ENCODE assay signal across 23 cellular contexts in the genomic region with DNA sequence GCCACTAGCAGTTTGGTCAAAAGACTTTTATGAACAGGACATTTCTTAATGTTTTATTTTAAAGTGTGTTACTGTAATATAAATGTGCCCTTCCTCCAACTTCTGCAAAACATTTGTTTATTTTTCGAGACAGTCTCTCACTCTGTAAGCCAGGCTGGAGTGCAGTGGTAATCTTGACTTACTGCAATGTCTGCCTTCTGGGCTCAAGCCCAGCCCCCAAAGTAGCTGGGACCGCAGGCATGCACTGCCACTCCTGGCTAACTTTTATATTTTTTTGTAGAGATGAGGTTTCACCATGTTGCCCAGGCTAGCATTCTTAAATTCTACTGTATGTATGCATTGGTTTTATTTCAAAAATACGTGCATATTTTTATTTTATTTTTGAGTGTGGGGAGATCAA.
"Had no signal": no experiment of that assay in that cellular context is flagged by ENCODE, and none has a peak within 500 bp of the region (broad histone marks: within the 10 kb centered on the region; RNA-seq: fewer than 3 reads in every experiment).

No MANE protein-coding gene starts in this region.

- H3K27ac Mint-ChIP-seq: effector memory CD8-positive, alpha-beta T cell; naive thymus-derived CD8-positive, alpha-beta T cell; nephron progenitor cell; progenitor cell of endocrine pancreas; stimulated activated naive CD8-positive, alpha-beta T cell treated with anti-CD3 and anti-CD28 coated beads, Interleukin-15, amount 100 ng/mL, for 72 hours had no signal

- H3K79me2 ChIP-seq: parathyroid adenoma had no signal

- H3K4me1 ChIP-seq: gastrocnemius medialis, left lung, parathyroid adenoma, suprapubic skin, transverse colon, upper lobe of right lung, uterus had no signal

- ATAC-seq: effector memory CD8-positive, alpha-beta T cell; gastrocnemius medialis; left cardiac atrium; left lung; naive thymus-derived CD8-positive, alpha-beta T cell; sciatic nerve; stimulated activated naive CD8-positive, alpha-beta T cell treated with anti-CD3 and anti-CD28 coated beads, Interleukin-15, amount 100 ng/mL, for 72 hours; upper lobe of right lung had no signal

- DNase-seq: cortex of kidney; effector memory CD8-positive, alpha-beta T cell; gastrocnemius medialis; head of caudate nucleus; left cardiac atrium; left lung; naive thymus-derived CD8-positive, alpha-beta T cell; nephron progenitor cell; stimulated activated CD4-positive, alpha-beta T cell treated with anti-CD3 and anti-CD28 coated beads, Interleukin-12 subunit alpha, Interleukin-12 subunit beta, amount 100 ng/mL, for 4 hours; stimulated activated CD4-positive, alpha-beta T cell treated with anti-CD3 and anti-CD28 coated beads, Interleukin-1b, Interleukin-23, amount 100 ng/mL, for 48 hours; stimulated activated CD4-positive, alpha-beta T cell treated with anti-CD3 and anti-CD28 coated beads, Interleukin-4, amount 100 ng/mL, for 1 hour; stimulated activated CD8-positive, alpha-beta memory T cell treated with anti-CD3 and anti-CD28 coated beads, Interleukin-4, amount 100 ng/mL, for 48 hours; stimulated activated naive CD4-positive, alpha-beta T cell; stimulated activated naive CD8-positive, alpha-beta T cell treated with anti-CD3 and anti-CD28 coated beads, Interleukin-15, amount 100 ng/mL, for 72 hours; transverse colon; upper lobe of right lung; uterus had no signal

- H3K27me3 Mint-ChIP-seq: effector memory CD8-positive, alpha-beta T cell; naive thymus-derived CD8-positive, alpha-beta T cell; progenitor cell of endocrine pancreas; stimulated activated naive CD8-positive, alpha-beta T cell treated with anti-CD3 and anti-CD28 coated beads, Interleukin-15, amount 100 ng/mL, for 72 hours had no signal

- H3K36me3 ChIP-seq: gastrocnemius medialis, left lung, neutrophil, suprapubic skin, transverse colon, upper lobe of right lung, uterus had no signal

- H3K9ac ChIP-seq: parathyroid adenoma had no signal

- H3K4me3 ChIP-seq: gastrocnemius medialis, left lung, smooth muscle cell, suprapubic skin, transverse colon, upper lobe of right lung, uterus had no signal

- H3K27me3 ChIP-seq: gastrocnemius medialis, left lung, neutrophil, suprapubic skin, transverse colon, upper lobe of right lung, uterus had no signal

- H2AFZ ChIP-seq: parathyroid adenoma had no signal

- H3K27ac ChIP-seq: gastrocnemius medialis, left lung, neutrophil, parathyroid adenoma, suprapubic skin, transverse colon, upper lobe of right lung, uterus had no signal

- H3K36me3 Mint-ChIP-seq: naive thymus-derived CD8-positive, alpha-beta T cell had no signal

- H3K9me3 ChIP-seq: gastrocnemius medialis, left lung, neutrophil, suprapubic skin, transverse colon, upper lobe of right lung, uterus had no signal

- H3K4me1 Mint-ChIP-seq: naive thymus-derived CD8-positive, alpha-beta T cell; nephron progenitor cell; stimulated activated naive CD8-positive, alpha-beta T cell treated with anti-CD3 and anti-CD28 coated beads, Interleukin-15, amount 100 ng/mL, for 72 hours had no signal

- H3K4me2 ChIP-seq: smooth muscle cell had no signal

- H3K4me3 Mint-ChIP-seq: effector memory CD8-positive, alpha-beta T cell; naive thymus-derived CD8-positive, alpha-beta T cell; nephron progenitor cell; stimulated activated naive CD8-positive, alpha-beta T cell treated with anti-CD3 and anti-CD28 coated beads, Interleukin-15, amount 100 ng/mL, for 72 hours had no signal

- H3K9me3 Mint-ChIP-seq: nephron progenitor cell; stimulated activated naive CD8-positive, alpha-beta T cell treated with anti-CD3 and anti-CD28 coated beads, Interleukin-15, amount 100 ng/mL, for 72 hours had no signal
